1 cellular context compared by ENCODE assay signal in genomic region chr2:233338046-233338445, GRCh38.
TF ChIP-seq lines count a peak whose summit lies in the region.

No MANE protein-coding gene starts in this region.

TF ChIP-seq in SK-N-SH treated with all-trans-retinoic acid at 6 μM for 48 hours, 23 proteins besides CTCF, POLR2A, EP300 and RAD21 (continued from another document):
- TF ChIP-seq PPARA (CRISPR knock-in tag; IDR thresholded peaks at IDR 0.05; ENCODE audit: borderline replicate concordance) (no peak), ZNF8 (CRISPR knock-in tag; IDR thresholded peaks at IDR 0.05) (no peak), GLIS3 (CRISPR knock-in tag; IDR thresholded peaks at IDR 0.05) (no peak)
